20 cellular contexts compared by ENCODE assay signal in the genomic region with DNA sequence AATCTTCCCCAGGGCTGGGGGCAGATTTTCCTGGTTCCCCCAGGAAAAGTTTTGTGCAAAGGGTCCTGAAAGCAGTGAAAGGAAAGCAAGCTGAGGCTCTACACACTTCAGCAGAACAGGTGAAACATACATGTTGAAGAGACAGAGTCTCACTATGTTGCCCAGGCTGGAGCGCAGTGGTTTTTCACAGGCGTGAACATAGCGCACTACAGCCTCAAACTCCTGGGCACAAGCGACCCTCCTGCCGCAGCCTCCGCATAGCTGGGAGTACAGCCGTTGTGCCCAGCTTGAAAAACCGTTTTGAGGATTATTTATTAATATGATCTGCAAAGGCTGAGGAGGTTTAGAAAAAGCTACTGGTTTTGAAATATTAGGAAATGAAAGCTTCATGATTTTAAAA.
"Had no signal": no experiment of that assay in that cellular context is flagged by ENCODE, and none has a peak within 500 bp of the region (broad histone marks: within the 10 kb centered on the region; RNA-seq: fewer than 3 reads in every experiment).

No MANE protein-coding gene starts in this region.

- FAIRE-seq: endometrium, islet of Langerhans had no signal

- H3K4me1 ChIP-seq: gastrocnemius medialis, parathyroid adenoma, prostate gland, right lobe of liver, upper lobe of right lung had no signal

- H3K27ac ChIP-seq: dorsolateral prefrontal cortex, gastrocnemius medialis, heart right ventricle, parathyroid adenoma, prostate gland, right lobe of liver, tibial nerve, upper lobe of right lung, vagina had no signal

- H3K4me3 ChIP-seq: dorsolateral prefrontal cortex, gastrocnemius medialis, heart right ventricle, prostate gland, right lobe of liver, tibial nerve, upper lobe of right lung, vagina had no signal

- H3K36me3 ChIP-seq: gastrocnemius medialis, heart right ventricle, prostate gland, right lobe of liver, tibial nerve, upper lobe of right lung, vagina had no signal

- H3K27me3 ChIP-seq: dorsolateral prefrontal cortex, gastrocnemius medialis, heart right ventricle, right lobe of liver, tibial nerve, upper lobe of right lung, vagina had no signal

- DNase-seq: dorsolateral prefrontal cortex; effector CD8-positive, alpha-beta T cell; gastrocnemius medialis; heart right ventricle; hypothalamus; kidney glomerular epithelial cell; mesendoderm; naive B cell; occipital lobe; right lobe of liver; stimulated activated CD4-positive, alpha-beta T cell treated with anti-CD3 and anti-CD28 coated beads, Interleukin-15, amount 100 ng/mL, for 24 hours; stimulated activated CD4-positive, alpha-beta T cell treated with anti-CD3 and anti-CD28 coated beads, Interleukin-1b, Interleukin-23, amount 100 ng/mL, for 48 hours; stimulated activated CD4-positive, alpha-beta T cell treated with anti-CD3 and anti-CD28 coated beads, Interleukin-4, amount 100 ng/mL, for 24 hours; upper lobe of right lung had no signal

- H3K9ac ChIP-seq: parathyroid adenoma had no signal

- H2AFZ ChIP-seq: parathyroid adenoma had no signal

- H3K79me2 ChIP-seq: parathyroid adenoma had no signal

- H3K9me3 ChIP-seq: gastrocnemius medialis, heart right ventricle, prostate gland, right lobe of liver, tibial nerve, upper lobe of right lung, vagina had no signal
